In the genomic region with DNA sequence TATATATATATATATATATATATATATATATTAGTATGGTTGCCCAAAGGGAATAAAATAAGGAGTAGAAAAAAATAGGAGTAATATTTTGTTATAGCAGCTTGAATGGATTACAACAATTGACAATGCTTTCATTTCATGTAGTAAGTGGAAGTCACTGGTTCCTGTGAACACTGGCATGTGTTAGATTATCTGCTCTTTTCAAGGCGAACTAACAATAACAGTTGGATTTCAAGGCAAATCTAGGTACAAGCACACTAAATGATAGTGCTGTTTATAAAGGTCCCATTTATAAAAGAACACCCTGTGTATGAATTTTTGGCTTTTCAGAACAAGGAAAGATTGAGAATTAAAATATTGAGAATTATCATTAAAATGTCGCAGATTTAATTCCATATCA, we compare ENCODE assay signal across 7 cellular contexts.
"Had no signal": no experiment of that assay in that cellular context is flagged by ENCODE, and none has a peak within 500 bp of the region (broad histone marks: within the 10 kb centered on the region; RNA-seq: fewer than 3 reads in every experiment).

No MANE protein-coding gene starts in this region.

- H3K4me2 ChIP-seq: KMS-11 had no signal

- H3K27ac ChIP-seq: HL-60, KMS-11 had no signal

- H3K4me3 ChIP-seq: K562 had no signal

- H3K9ac ChIP-seq: KMS-11 had no signal

- ATAC-seq: HepG2, K562 had no signal

- DNase-seq: IMR-90, KBM-7, KG1 had no signal
